Comparison of ENCODE assay signal across 31 cellular contexts in genomic region chr12:77220586-77220985, GRCh38.
"Had no signal": no experiment of that assay in that cellular context is flagged by ENCODE, and none has a peak within 500 bp of the region (broad histone marks: within the 10 kb centered on the region; RNA-seq: fewer than 3 reads in every experiment).

No MANE protein-coding gene starts in this region.

- H3K4me3 ChIP-seq: ascending aorta had no signal

- DNase-seq: activated CD4-positive, alpha-beta memory T cell treated with anti-CD3 and anti-CD28 coated beads, Interleukin-2, amount 10 ng/mL, durations not matched to agents 7 days and 5 days; activated CD4-positive, alpha-beta T cell treated with anti-CD3 and anti-CD28 coated beads for 1 hour; activated CD4-positive, alpha-beta T cell treated with anti-CD3 and anti-CD28 coated beads for 48 hours; activated CD4-positive, CD25-positive, alpha-beta regulatory T cell; activated CD8-positive, alpha-beta memory T cell treated with anti-CD3 and anti-CD28 coated beads for 24 hours; activated CD8-positive, alpha-beta memory T cell treated with anti-CD3 and anti-CD28 coated beads, Interleukin-2, amount 10 ng/mL, durations not matched to agents 7 days and 5 days; activated CD8-positive, alpha-beta memory T cell treated with anti-CD3 and anti-CD28 coated beads, Interleukin-2, amount 50 U/mL, for 48 hours; activated effector memory CD4-positive, alpha-beta T cell treated with Interleukin-2 at 50 U/mL for 16 hours; activated naive CD4-positive, alpha-beta T cell treated with anti-CD3 and anti-CD28 coated beads, Interleukin-2, amount 10 ng/mL, durations not matched to agents 7 days and 5 days; activated naive CD8-positive, alpha-beta T cell treated with anti-CD3 and anti-CD28 coated beads, Interleukin-2, amount 50 U/mL, for 24 hours; activated T-cell treated with anti-CD3 and anti-CD28 coated beads, Interleukin-2, amount 50 U/mL, for 48 hours; amniotic stem cell; central memory CD4-positive, alpha-beta T cell; MM.1S; MV-4-11; NCI-H1092 treated with DMSO at 0.1 percent for 48 hours; NCI-H1417; NCI-H146; NCI-H187; NCI-H2029 treated with DMSO at 0.1 percent for 48 hours; NCI-H2107; NCI-H2171; NCI-H510A; NCI-H526; NCI-H748 treated with DMSO at 0.1 percent for 48 hours; NK-92 treated with Interleukin-12 subunit alpha and Interleukin-12 subunit beta, amount 100 ng/mL, for 24 hours; Right ventricle myocardium superior; T1000; WERI-Rb-1 had no signal

- H3K9me3 ChIP-seq: ascending aorta had no signal

- H3K27ac ChIP-seq: ascending aorta, KMS-11, WERI-Rb-1 had no signal

- H3K36me3 ChIP-seq: ascending aorta, WERI-Rb-1 had no signal

- H3K27me3 ChIP-seq: ascending aorta had no signal

- ATAC-seq: activated CD8-positive, alpha-beta memory T cell treated with anti-CD3 and anti-CD28 coated beads, Interleukin-2, amount 10 ng/mL, durations not matched to agents 7 days and 5 days; activated naive CD8-positive, alpha-beta T cell treated with anti-CD3 and anti-CD28 coated beads, Interleukin-2, amount 50 U/mL, for 24 hours had no signal

- H3K4me1 ChIP-seq: ascending aorta had no signal
